In the genomic region with DNA sequence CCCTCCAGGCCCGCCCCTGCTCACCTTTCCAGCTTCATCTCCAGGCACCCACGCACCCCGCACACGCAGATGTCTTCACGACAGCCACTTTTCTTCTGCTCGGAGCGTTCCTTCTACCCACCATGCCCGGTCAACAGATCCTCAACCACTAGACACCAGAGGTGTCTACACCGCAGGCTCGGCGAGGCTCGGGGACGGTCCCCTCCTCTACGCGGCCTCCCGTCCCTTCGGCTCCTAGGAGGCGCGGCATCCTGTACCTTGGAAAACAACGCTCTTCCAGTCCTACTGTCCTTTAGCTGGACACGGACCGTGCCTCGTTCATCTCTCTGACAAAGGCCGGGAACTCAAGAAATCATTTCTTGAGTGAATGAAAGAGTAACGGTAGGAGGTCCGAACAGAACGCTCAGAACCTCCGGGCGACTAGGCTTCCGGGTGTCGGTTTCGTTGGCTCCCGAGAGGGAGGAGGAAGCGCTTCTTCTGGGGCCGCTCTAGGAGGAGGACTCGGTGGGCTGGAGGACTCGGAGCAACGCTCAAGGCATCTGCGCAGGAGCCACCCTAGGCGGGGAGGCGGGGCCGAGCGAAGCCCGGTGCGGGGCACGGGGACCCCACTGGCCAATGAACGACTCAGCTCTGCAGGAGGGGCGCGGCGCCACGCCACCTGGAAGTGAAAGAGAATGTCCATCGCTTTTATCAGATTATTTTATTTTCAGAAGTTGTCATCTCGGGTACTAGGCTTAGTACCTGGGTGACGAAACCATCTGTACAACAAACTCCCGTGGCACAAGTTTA, we compare ENCODE assay signal across 8 cellular contexts. TPM values are rescaled to one million over a fixed set of nuclear protein-coding genes. Genes with fewer than 3 reads are reported as not detected.
DNase-seq lines count a peak whose midpoint lies in the region; ATAC-seq and TF ChIP-seq lines count a peak whose summit lies in the region.

No MANE protein-coding gene starts in this region.

- peaks cover 2% of the 10 kb centered on the region for H3K27me3 Mint-ChIP-seq in activated CD4-positive, alpha-beta T cell treated with anti-CD3 and anti-CD28 coated beads, Interleukin-2, amount 10 ng/mL, durations not matched to agents 24 days and 14 days

- peak overlapping the region; percentile 84 to 94 (median 90) for H3K9ac ChIP-seq in BLaER1 treated with 17β-estradiol and CSF1 and Interleukin-3, amounts not matched to agents 10 nM and 100 nM
- H3K9ac ChIP-seq in colonic mucosa (ENCODE audit: low read depth in 2 of 2, low read length in 2 of 2) = peak overlapping the region; percentile 90

- peaks cover 18 to 38% (median 32%) of the 10 kb centered on the region in 11 experiments for H3K36me3 ChIP-seq in BLaER1 treated with 17β-estradiol and CSF1 and Interleukin-3, amounts not matched to agents 10 nM and 100 nM
- no peaks in the 10 kb centered on the region for H3K36me3 ChIP-seq in colonic mucosa

- intact Hi-C loops in activated CD4-positive, alpha-beta T cell treated with anti-CD3 and anti-CD28 coated beads, Interleukin-2, amount 10 ng/mL, durations not matched to agents 24 days and 14 days (cut with micrococcal nuclease) = loop anchor here (1.0 to 5.0 kb wide), 3 partner anchors 8 to 70 kb away; partner anchors contain the start of genes IFT22 and ZNHIT1
- intact Hi-C loops in colonic mucosa (cut with DNase I) = no loop called here

- peak overlapping the region; percentile 95 for H3K27ac Mint-ChIP-seq in activated CD4-positive, alpha-beta T cell treated with anti-CD3 and anti-CD28 coated beads, Interleukin-2, amount 10 ng/mL, durations not matched to agents 24 days and 14 days

- H3K4me1 ChIP-seq in BLaER1 treated with 17β-estradiol and CSF1 and Interleukin-3, amounts not matched to agents 10 nM and 100 nM = peaks cover 18 to 47% (median 30%) of the 10 kb centered on the region in 10 experiments
- H3K4me1 ChIP-seq in colonic mucosa = peaks cover 3% of the 10 kb centered on the region

- H3K4me3 Mint-ChIP-seq in activated CD4-positive, alpha-beta T cell treated with anti-CD3 and anti-CD28 coated beads, Interleukin-2, amount 10 ng/mL, durations not matched to agents 24 days and 14 days = peak overlapping the region; percentile 97

- ATAC-seq in GM19328 (IDR thresholded peaks at IDR 0.05; ENCODE audit: unreplicated experiment) (peak; percentile 98), HG03469 (IDR thresholded peaks at IDR 0.05; ENCODE audit: unreplicated experiment) (peak; percentile 88)

- H3K27me3 ChIP-seq in BLaER1 treated with 17β-estradiol and CSF1 and Interleukin-3, amounts not matched to agents 10 nM and 100 nM = no peaks in the 10 kb centered on the region
- no peaks in the 10 kb centered on the region for H3K27me3 ChIP-seq in colonic mucosa

- H3K4me3 ChIP-seq in BLaER1 treated with 17β-estradiol and CSF1 and Interleukin-3, amounts not matched to agents 10 nM and 100 nM = peak overlapping the region; percentile 76 to 99 (median 96)
- H3K4me3 ChIP-seq in colonic mucosa = peak overlapping the region; percentile 97

- H3K4me2 ChIP-seq in BLaER1 treated with 17β-estradiol and CSF1 and Interleukin-3, amounts not matched to agents 10 nM and 100 nM = peak overlapping the region; percentile 90 to 99 (median 96)

- no peaks in the 10 kb centered on the region for H3K9me3 Mint-ChIP-seq in activated CD4-positive, alpha-beta T cell treated with anti-CD3 and anti-CD28 coated beads, Interleukin-2, amount 10 ng/mL, durations not matched to agents 24 days and 14 days

- peaks cover 14 to 49% (median 38%) of the 10 kb centered on the region in 11 experiments; a peak in 18 of 22 replicates for H4K20me1 ChIP-seq in BLaER1 treated with 17β-estradiol and CSF1 and Interleukin-3, amounts not matched to agents 10 nM and 100 nM

- no peaks in the 10 kb centered on the region for H3K9me3 ChIP-seq in BLaER1 treated with 17β-estradiol and CSF1 and Interleukin-3, amounts not matched to agents 10 nM and 100 nM (replicated peaks in 1 of 11)
- H3K9me3 ChIP-seq in colonic mucosa = no peaks in the 10 kb centered on the region

- peaks cover 17% of the 10 kb centered on the region for H3K4me1 Mint-ChIP-seq in activated CD4-positive, alpha-beta T cell treated with anti-CD3 and anti-CD28 coated beads, Interleukin-2, amount 10 ng/mL, durations not matched to agents 24 days and 14 days

- no peak for TF ChIP-seq CTCF in colonic mucosa (IDR thresholded peaks at IDR 0.05)

- DNase-seq in NCI-H526 (lab: John Stamatoyannopoulos, UW) (peak; percentile 95 to 99), colonic mucosa (peak; percentile 99), kidney tubule cell (ENCODE audit: low spot score) (peak; percentile 99)
- peak; percentile 100 for DNase-seq in activated CD4-positive, alpha-beta T cell treated with anti-CD3 and anti-CD28 coated beads, Interleukin-2, amount 10 ng/mL, durations not matched to agents 24 days and 14 days
- DNase-seq in stimulated activated CD4-positive, alpha-beta T cell treated with anti-CD3 and anti-CD28 coated beads, Interleukin-1b, Interleukin-23, amount 100 ng/mL, for 1 hour (ENCODE audit: low read depth in 2 of 2) = peak; percentile 94 to 98

- H3K27ac ChIP-seq in BLaER1 treated with 17β-estradiol and CSF1 and Interleukin-3, amounts not matched to agents 10 nM and 100 nM = peak overlapping the region; percentile 74 to 90 (median 82)
- peak overlapping the region; percentile 80 for H3K27ac ChIP-seq in colonic mucosa

- H3K36me3 Mint-ChIP-seq in activated CD4-positive, alpha-beta T cell treated with anti-CD3 and anti-CD28 coated beads, Interleukin-2, amount 10 ng/mL, durations not matched to agents 24 days and 14 days (ENCODE audit: low read depth) = peaks cover 19% of the 10 kb centered on the region

RNA-seq across cellular contexts. Expression of gene FIS1, which starts 7.2 kb away (rescaled TPM):
- 127 and 136 TPM in 2 replicates for total RNA-seq in activated CD4-positive, alpha-beta T cell treated with anti-CD3 and anti-CD28 coated beads, Interleukin-2, amount 10 ng/mL, durations not matched to agents 24 days and 14 days
- total RNA-seq in colonic mucosa = 100 to 1,000 TPM; 132 to 148 TPM

RNA-seq across cellular contexts. Expression of gene CLDN15, which starts 14.5 kb away (rescaled TPM):
- total RNA-seq in activated CD4-positive, alpha-beta T cell treated with anti-CD3 and anti-CD28 coated beads, Interleukin-2, amount 10 ng/mL, durations not matched to agents 24 days and 14 days = 19.6 and 20.7 TPM in 2 replicates
- 10 to 100 TPM; 32.2 to 49.5 TPM for total RNA-seq in colonic mucosa

RNA-seq across cellular contexts. Expression of gene ZNHIT1, which starts 34.1 kb away (rescaled TPM):
- total RNA-seq in activated CD4-positive, alpha-beta T cell treated with anti-CD3 and anti-CD28 coated beads, Interleukin-2, amount 10 ng/mL, durations not matched to agents 24 days and 14 days = 53.8 and 54.2 TPM in 2 replicates
- total RNA-seq in colonic mucosa = 10 to 100 TPM; 85.7 to 98.1 TPM

RNA-seq across cellular contexts. Expression of gene PLOD3, which starts 34.7 kb away (rescaled TPM):
- total RNA-seq in activated CD4-positive, alpha-beta T cell treated with anti-CD3 and anti-CD28 coated beads, Interleukin-2, amount 10 ng/mL, durations not matched to agents 24 days and 14 days = 85.2 and 93.6 TPM in 2 replicates
- total RNA-seq in colonic mucosa = 100 to 1,000 TPM in 1 of 2 donors, 10 to 100 TPM in 1; 67.9 to 149 TPM

RNA-seq across cellular contexts. Expression of gene MOGAT3, which starts 51.2 kb away (rescaled TPM):
- not detected in 2 replicates for total RNA-seq in activated CD4-positive, alpha-beta T cell treated with anti-CD3 and anti-CD28 coated beads, Interleukin-2, amount 10 ng/mL, durations not matched to agents 24 days and 14 days
- total RNA-seq in colonic mucosa = 10 to 100 TPM; 33.2 to 47.7 TPM

Comparison
In these comparisons a context has a peak if more than half of its experiments do, and no peak if none do; other contexts are left out.
1. Peak in every context shown above with its lines: DNase-seq, ATAC-seq, H3K4me3 ChIP-seq and H3K27ac ChIP-seq.